19 cellular contexts compared by ENCODE assay signal in genomic region chr12:76219806-76220205, GRCh38.
DNase-seq lines count a peak whose midpoint lies in the region; ATAC-seq and TF ChIP-seq lines count a peak whose summit lies in the region.
"Had no signal": no experiment of that assay in that cellular context is flagged by ENCODE, and none has a peak within 500 bp of the region (broad histone marks: within the 10 kb centered on the region; RNA-seq: fewer than 3 reads in every experiment).

No MANE protein-coding gene starts in this region.

- H3K4me1 ChIP-seq in smooth muscle cell (ENCODE audit: low read depth) (peaks cover 16% of the 10 kb centered on the region), HAP-1 (peaks cover 12% of the 10 kb centered on the region; the same call in 1 of the 2 replicates), heart left ventricle (no peaks in the 10 kb centered on the region)

- in situ Hi-C loops in SK-MEL-5 (cut with HindIII; ENCODE audit: low pct_unique_long_range_greater_than_20kb, low sequenced_read_pairs) (no loop called here), HAP-1 (cut with MboI; ENCODE audit: low sequenced_read_pairs) (no loop called here)

- no peaks in the 10 kb centered on the region for H3K79me2 ChIP-seq in smooth muscle cell (ENCODE audit: low read depth)

- DNase-seq in HT1080 (ENCODE audit: low read depth): peak; percentile 47
- DNase-seq in SK-MEL-5 (ENCODE audit: low read depth, low spot score): peak; percentile 28
- peak; percentile 42 for DNase-seq in glomerular visceral epithelial cell (ENCODE audit: extremely low spot score)
- DNase-seq in smooth muscle cell (lab: John Stamatoyannopoulos, UW; ENCODE audit: unreplicated experiment): no peak
- no peak for DNase-seq in HAP-1 (ENCODE audit: low spot score in 2 of 2)
- DNase-seq in heart left ventricle: no peak
- DNase-seq: C1 segment of cervical spinal cord; CD8-positive, alpha-beta memory T cell; DMS53; EL; GM23248; MG63; NCI-H1092; NCI-H1436 treated with DMSO at 0.1 percent for 48 hours; NCI-H2029; NCI-H526 had no signal

- no peaks in the 10 kb centered on the region for H3F3A ChIP-seq in smooth muscle cell (ENCODE audit: low read depth)

- no peaks in the 10 kb centered on the region for H3K36me3 ChIP-seq in smooth muscle cell (ENCODE audit: low read depth)
- H3K36me3 ChIP-seq in HAP-1 (replicated peaks): no peaks in the 10 kb centered on the region
- H3K36me3 ChIP-seq in heart left ventricle: no peaks in the 10 kb centered on the region
- H3K36me3 ChIP-seq: MG63 had no signal

- H3K9me3 ChIP-seq in smooth muscle cell (replicated peaks; ENCODE audit: low read depth): no peaks in the 10 kb centered on the region
- H3K9me3 ChIP-seq in HAP-1: no peaks in the 10 kb centered on the region
- no peaks in the 10 kb centered on the region for H3K9me3 ChIP-seq in heart left ventricle
- H3K9me3 ChIP-seq: MG63 had no signal

- no peak for TF ChIP-seq POLR2A in heart left ventricle (IDR thresholded peaks at IDR 0.05)

- no peak for ATAC-seq in GM19395 (IDR thresholded peaks at IDR 0.05; ENCODE audit: unreplicated experiment)
- ATAC-seq in heart left ventricle: no peak
- ATAC-seq: GM12878 had no signal

- H3K27me3 ChIP-seq in smooth muscle cell (ENCODE audit: low read depth) (no peaks in the 10 kb centered on the region), HAP-1 (ENCODE audit: low read depth) (no peaks in the 10 kb centered on the region), heart left ventricle (no peaks in the 10 kb centered on the region)
- H3K27me3 ChIP-seq: MG63 had no signal

- H3K9ac ChIP-seq in smooth muscle cell (ENCODE audit: low read depth): no peak overlapping the region
- H3K9ac ChIP-seq: GM23248, KMS-11 had no signal

- 69% methylated on average over 1 of the region's 1 CpG for WGBS in smooth muscle cell (ENCODE audit: low lambda C conversion rate)
- WGBS in heart left ventricle, 4 donors: 69 to 84% (median 73%) methylated on average over 1 of the region's 1 CpG

- H3K4me2 ChIP-seq in smooth muscle cell: no peak overlapping the region
- H3K4me2 ChIP-seq: KMS-11 had no signal

- TF ChIP-seq CTCF in smooth muscle cell (IDR thresholded peaks at IDR 0.05; ENCODE audit: borderline replicate concordance, insufficient read depth, poor library complexity, severe bottlenecking) (no peak), heart left ventricle (IDR thresholded peaks at IDR 0.05) (no peak)

- H3K27ac ChIP-seq in smooth muscle cell (ENCODE audit: low read depth): peak overlapping the region; percentile 63
- H3K27ac ChIP-seq in heart left ventricle: no peak overlapping the region
- H3K27ac ChIP-seq: GM23248, KMS-11 had no signal

- no peak overlapping the region for H3K4me3 ChIP-seq in smooth muscle cell
- H3K4me3 ChIP-seq in HAP-1: no peak overlapping the region
- no peak overlapping the region for H3K4me3 ChIP-seq in heart left ventricle
- H3K4me3 ChIP-seq: GM12878, GM23248, MG63 had no signal

- intact Hi-C loops in heart left ventricle (cut with DNase I): no loop called here

- no peaks in the 10 kb centered on the region for H4K20me1 ChIP-seq in smooth muscle cell (ENCODE audit: low read depth)

- H2AFZ ChIP-seq in smooth muscle cell (ENCODE audit: low read depth): no peak overlapping the region
- H2AFZ ChIP-seq: GM23248 had no signal

Comparison
In these comparisons a context has a peak if more than half of its experiments do, and no peak if none do; other contexts are left out.
1. DNase-seq: peak in HT1080 (single experiment), SK-MEL-5 (single experiment) and glomerular visceral epithelial cell (single experiment); none in smooth muscle cell (single experiment), HAP-1 (0 of 2) and heart left ventricle (0 of 5).